ENCODE assay signal across 13 cellular contexts in the genomic region with DNA sequence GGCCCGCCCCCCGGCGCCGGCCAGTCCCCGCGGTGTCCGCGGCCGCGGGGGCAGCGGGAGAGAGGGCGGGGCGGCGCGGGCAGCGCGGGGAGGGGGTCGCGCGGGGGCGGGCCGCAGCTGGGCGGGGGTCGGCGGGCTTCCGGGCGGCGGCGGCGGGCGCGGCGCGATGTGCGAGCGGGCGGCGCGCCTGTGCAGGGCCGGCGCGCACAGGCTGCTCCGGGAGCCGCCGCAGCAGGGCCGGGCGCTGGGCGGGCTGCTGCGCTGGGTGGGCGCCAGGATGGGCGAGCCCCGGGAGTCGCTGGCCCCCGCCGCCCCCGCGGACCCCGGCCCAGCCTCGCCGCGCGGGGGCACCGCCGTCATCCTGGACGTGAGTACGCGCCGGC. TPM values are rescaled to one million over a fixed set of nuclear protein-coding genes. Genes with fewer than 3 reads are reported as not detected.
A peak's percentile ranks its signal among the peaks of the same experiment; 100 is the strongest.
DNase-seq lines count a peak whose midpoint lies in the region; ATAC-seq and TF ChIP-seq lines count a peak whose summit lies in the region.
"Had no signal": no experiment of that assay in that cellular context is flagged by ENCODE, and none has a peak within 500 bp of the region (broad histone marks: within the 10 kb centered on the region; RNA-seq: fewer than 3 reads in every experiment).

No MANE protein-coding gene starts in this region.

- CTCF ChIA-PET in SK-N-SH (lab: Yijun Ruan, JAX) = interaction anchor here (1.2 to 5.3 kb wide), 3 partner anchors 12 to 97 kb away, joined by 4 to 28 read pairs (median 24); no protein-coding TSS in a partner anchor
- CTCF ChIA-PET in WTC11 (lab: Charles Lee) = interaction anchor here (1.6 to 3.7 kb wide), 5 partner anchors 12 to 98 kb away, joined by 4 to 36 read pairs (median 11); a partner anchor contains a TSS
- CTCF ChIA-PET in CD8-positive, alpha-beta T cell (lab: Charles Lee) = no interaction called here

- no peaks in the 10 kb centered on the region for H4K20me1 ChIP-seq in SK-N-SH (ENCODE audit: insufficient read depth)

- POLR2A ChIA-PET in SK-N-SH (lab: Yijun Ruan, JAX) (no interaction called here), WTC11 (lab: Charles Lee) (no interaction called here)
- POLR2A ChIA-PET in CD8-positive, alpha-beta T cell (lab: Charles Lee) = no interaction called here

- no peak overlapping the region for H3K4me3 Mint-ChIP-seq in WTC11
- H3K4me3 Mint-ChIP-seq in CD8-positive, alpha-beta T cell = no peak overlapping the region
- H3K4me3 Mint-ChIP-seq: activated T-cell treated with anti-CD3 and anti-CD28 coated beads, Interleukin-2, amount 50 U/mL, for 4 hours had no signal

- no peaks in the 10 kb centered on the region for H3K9me3 Mint-ChIP-seq in WTC11
- no peaks in the 10 kb centered on the region for H3K9me3 Mint-ChIP-seq in CD8-positive, alpha-beta T cell
- H3K9me3 Mint-ChIP-seq: activated T-cell treated with anti-CD3 and anti-CD28 coated beads, Interleukin-2, amount 50 U/mL, for 4 hours had no signal

- intact Hi-C loops in tibial artery (cut with DNase I; ENCODE audit: low total_unique reads) = loop anchor here (5.0 to 10.0 kb wide), 2 partner anchors 94 to 216 kb away; a partner anchor contains a TSS
- intact Hi-C loops in CD8-positive, alpha-beta T cell (cut with DNase I, micrococcal nuclease) = no loop called here

- H3K4me1 ChIP-seq in SK-N-SH (ENCODE audit: control insufficient read depth in 1 of 2, insufficient read depth in 2 of 2, low read depth in 1 of 2, low read length in 1 of 2) = no peaks in the 10 kb centered on the region
- peaks cover 0 to 17% (median 12%) of the 10 kb centered on the region in 4 donors for H3K4me1 ChIP-seq in tibial artery
- H3K4me1 ChIP-seq in CD8-positive, alpha-beta T cell (ENCODE audit: insufficient read depth, low read length) = no peaks in the 10 kb centered on the region
- H3K4me1 ChIP-seq: transverse colon had no signal

- H3K79me2 ChIP-seq in SK-N-SH (ENCODE audit: insufficient read depth) = no peaks in the 10 kb centered on the region

- TF ChIP-seq EP300 in SK-N-SH (IDR thresholded peaks at IDR 0.05; ENCODE audit: borderline replicate concordance in 1 of 2, low read depth in 1 of 2, low read length in 1 of 2) = no peak

- no peaks in the 10 kb centered on the region for H3K9me3 ChIP-seq in SK-N-SH
- H3K9me3 ChIP-seq in iPS-18c (ENCODE audit: control insufficient read depth, insufficient read depth, low read length) = no peaks in the 10 kb centered on the region
- H3K9me3 ChIP-seq in tibial artery = no peaks in the 10 kb centered on the region
- H3K9me3 ChIP-seq in CD8-positive, alpha-beta T cell (ENCODE audit: low read length) = no peaks in the 10 kb centered on the region
- H3K9me3 ChIP-seq: neutrophil, transverse colon had no signal

- WGBS in SK-N-SH (ENCODE audit: low lambda C conversion rate) = no CpG with 5 or more reads among the region's 68 CpGs

- H3K9me2 ChIP-seq in SK-N-SH = no peaks in the 10 kb centered on the region

- TF ChIP-seq RAD21 in SK-N-SH (IDR thresholded peaks at IDR 0.05; ENCODE audit: low read length) = no peak

- no peak overlapping the region for H3K4me2 ChIP-seq in SK-N-SH

- H3K36me3 Mint-ChIP-seq in WTC11 = no peaks in the 10 kb centered on the region
- H3K36me3 Mint-ChIP-seq in CD8-positive, alpha-beta T cell = no peaks in the 10 kb centered on the region

- H3K27ac ChIP-seq in SK-N-SH (ENCODE audit: low read depth in 2 of 2, low read length in 1 of 2) (no peak overlapping the region), tibial artery (no peak overlapping the region)
- no peak overlapping the region for H3K27ac ChIP-seq in CD8-positive, alpha-beta T cell (ENCODE audit: low read depth, low read length)
- H3K27ac ChIP-seq: neutrophil, transverse colon had no signal

- no peak overlapping the region for H3K9ac ChIP-seq in SK-N-SH

- H3K27me3 ChIP-seq in SK-N-SH (ENCODE audit: insufficient read depth) (no peaks in the 10 kb centered on the region), tibial artery (peaks cover 0 to 24% of the 10 kb centered on the region in 2 donors)
- no peaks in the 10 kb centered on the region for H3K27me3 ChIP-seq in CD8-positive, alpha-beta T cell (ENCODE audit: insufficient read depth, low read length)

- TF ChIP-seq CTCF in SK-N-SH (IDR thresholded peaks at IDR 0.05) = no peak
- TF ChIP-seq CTCF in WTC11 (IDR thresholded peaks at IDR 0.05) = no peak
- no peak for TF ChIP-seq CTCF in tibial artery (IDR thresholded peaks at IDR 0.05)
- TF ChIP-seq CTCF in CD8-positive, alpha-beta T cell (IDR thresholded peaks at IDR 0.05) = no peak

- no peak overlapping the region for H3K27ac Mint-ChIP-seq in WTC11
- H3K27ac Mint-ChIP-seq in CD8-positive, alpha-beta T cell = no peak overlapping the region

- H3K27me3 Mint-ChIP-seq in WTC11 (ENCODE audit: low read depth) = peaks cover 12% of the 10 kb centered on the region
- H3K27me3 Mint-ChIP-seq in CD8-positive, alpha-beta T cell (ENCODE audit: low read depth) = peaks cover 21% of the 10 kb centered on the region

- no peaks in the 10 kb centered on the region for H3F3A ChIP-seq in SK-N-SH (replicated peaks; ENCODE audit: insufficient read depth)

- no peaks in the 10 kb centered on the region for H3K36me3 ChIP-seq in SK-N-SH (replicated peaks in 1 of 2; ENCODE audit: control insufficient read depth in 1 of 2, insufficient read depth in 2 of 2, low read length in 1 of 2)
- peaks cover 10 to 28% (median 21%) of the 10 kb centered on the region in 3 donors for H3K36me3 ChIP-seq in tibial artery
- H3K36me3 ChIP-seq in CD8-positive, alpha-beta T cell (ENCODE audit: insufficient read depth, low read length) = no peaks in the 10 kb centered on the region
- H3K36me3 ChIP-seq: transverse colon had no signal

- peak; percentile 86 for DNase-seq in SK-N-SH
- DNase-seq in WTC11 (ENCODE audit: low spot score) = no peak
- no peak for DNase-seq in tibial artery
- DNase-seq in CD8-positive, alpha-beta T cell = no peak
- DNase-seq in stimulated activated CD4-positive, alpha-beta T cell treated with anti-CD3 and anti-CD28 coated beads, Interleukin-4, amount 100 ng/mL, for 4 hours = no peak
- DNase-seq in activated CD4-positive, CD25-positive, alpha-beta regulatory T cell treated with anti-CD3 and anti-CD28 coated beads, Interleukin-2, amount 50 U/mL, for 72 hours = no peak
- DNase-seq: activated T-cell treated with anti-CD3 and anti-CD28 coated beads, Interleukin-2, amount 50 U/mL, for 4 hours; transverse colon had no signal

- ATAC-seq in SK-N-SH treated with all-trans-retinoic acid at 6 μM for 48 hours = no peak
- peak; percentile 35 for ATAC-seq in WTC11
- ATAC-seq in CD8-positive, alpha-beta T cell = no peak
- ATAC-seq: activated CD4-positive, CD25-positive, alpha-beta regulatory T cell treated with anti-CD3 and anti-CD28 coated beads, Interleukin-2, amount 50 U/mL, for 24 hours had no signal

- no peak overlapping the region for H2AFZ ChIP-seq in SK-N-SH (ENCODE audit: low read depth)

- H3K4me3 ChIP-seq in SK-N-SH (ENCODE audit: low read depth in 2 of 2, low read length in 1 of 2) (peak overlapping the region in 1 of 2 experiments; percentile 32; a peak in 2 of 4 replicates), iPS-18c (ENCODE audit: insufficient read depth, low read depth, low read length) (peak overlapping the region; percentile 44; the same call in 1 of the 2 replicates), tibial artery (peak overlapping the region; percentile 31 to 44)
- no peak overlapping the region for H3K4me3 ChIP-seq in CD8-positive, alpha-beta T cell (ENCODE audit: low read depth, low read length)

- peaks cover 7% of the 10 kb centered on the region for H3K4me1 Mint-ChIP-seq in WTC11
- H3K4me1 Mint-ChIP-seq in CD8-positive, alpha-beta T cell (ENCODE audit: low read depth) = peaks cover 5% of the 10 kb centered on the region

TF ChIP-seq in SK-N-SH, 30 proteins besides CTCF, POLR2A, EP300 and RAD21 (continues in another document):
- TF ChIP-seq, protein P1, sequence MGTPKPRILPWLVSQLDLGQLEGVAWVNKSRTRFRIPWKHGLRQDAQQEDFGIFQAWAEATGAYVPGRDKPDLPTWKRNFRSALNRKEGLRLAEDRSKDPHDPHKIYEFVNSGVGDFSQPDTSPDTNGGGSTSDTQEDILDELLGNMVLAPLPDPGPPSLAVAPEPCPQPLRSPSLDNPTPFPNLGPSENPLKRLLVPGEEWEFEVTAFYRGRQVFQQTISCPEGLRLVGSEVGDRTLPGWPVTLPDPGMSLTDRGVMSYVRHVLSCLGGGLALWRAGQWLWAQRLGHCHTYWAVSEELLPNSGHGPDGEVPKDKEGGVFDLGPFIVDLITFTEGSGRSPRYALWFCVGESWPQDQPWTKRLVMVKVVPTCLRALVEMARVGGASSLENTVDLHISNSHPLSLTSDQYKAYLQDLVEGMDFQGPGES (IDR thresholded peaks at IDR 0.05; ENCODE audit: low read depth, low read length) = no peak

TF ChIP-seq in SK-N-SH treated with all-trans-retinoic acid at 6 μM for 48 hours, 23 proteins besides CTCF, POLR2A, EP300 and RAD21 (continues in another document):
- TF ChIP-seq ZNF70 (CRISPR knock-in tag; IDR thresholded peaks at IDR 0.05) (no peak), ARNTL (CRISPR knock-in tag; IDR thresholded peaks at IDR 0.05; ENCODE audit: borderline replicate concordance, low read depth) (no peak), GLIS3 (CRISPR knock-in tag; IDR thresholded peaks at IDR 0.05) (no peak), PPARA (CRISPR knock-in tag; IDR thresholded peaks at IDR 0.05; ENCODE audit: borderline replicate concordance) (no peak), ZNF8 (CRISPR knock-in tag; IDR thresholded peaks at IDR 0.05) (no peak), ZC3H10 (CRISPR knock-in tag; IDR thresholded peaks at IDR 0.05) (no peak), ZFP30 (CRISPR knock-in tag; IDR thresholded peaks at IDR 0.05) (no peak)

TF ChIP-seq in WTC11, 78 proteins besides CTCF, POLR2A, EP300 and RAD21 (continues in another document):
- no peak for TF ChIP-seq SMAD3 (CRISPR knock-in tag; IDR thresholded peaks at IDR 0.05; ENCODE audit: borderline replicate concordance)

RNA-seq across cellular contexts. Expression of a gene that starts 0.4 kb away (rescaled TPM):
- polyA plus RNA-seq in SK-N-SH (2012; rRNA removed) = 0.54 and 0.58 TPM in 2 replicates
- polyA plus RNA-seq in SK-N-SH (2012; cell fraction: cytosol; rRNA removed) = 0.24 and 0.33 TPM in 2 replicates
- polyA plus RNA-seq in SK-N-SH (2012; cell fraction: nucleus; rRNA removed) = 1.2 and 2.1 TPM in 2 replicates
- 2.9 to 4.9 TPM (median 4.4 TPM) in 3 replicates for total RNA-seq in WTC11 (2021)
- total RNA-seq in CD8-positive, alpha-beta T cell = not detected
- total RNA-seq: activated T-cell treated with anti-CD3 and anti-CD28 coated beads, Interleukin-2, amount 50 U/mL, for 4 hours; dermis blood vessel endothelial cell had no signal

RNA-seq across cellular contexts. Expression of a gene that starts 15.4 kb away (rescaled TPM):
- 4.8 and 5.2 TPM in 2 replicates for polyA plus RNA-seq in SK-N-SH (2012; rRNA removed)
- 1.4 and 2.3 TPM in 2 replicates for polyA plus RNA-seq in SK-N-SH (2012; cell fraction: cytosol; rRNA removed)
- 7.5 and 8.1 TPM in 2 replicates for polyA plus RNA-seq in SK-N-SH (2012; cell fraction: nucleus; rRNA removed)
- total RNA-seq in WTC11 (2021) = 0.73 to 1.7 TPM (median 1.1 TPM) in 3 replicates
- total RNA-seq in CD8-positive, alpha-beta T cell = 1 to 10 TPM in 1 of 2 experiments, under 1 TPM in 1; 0.84 to 1.0 TPM
